Comparison of ENCODE assay signal across 12 cellular contexts in genomic region chr1:225825606-225826005, GRCh38. TPM values are rescaled to one million over a fixed set of nuclear protein-coding genes. Genes with fewer than 3 reads are reported as not detected.
DNase-seq lines count a peak whose midpoint lies in the region; ATAC-seq, FAIRE-seq and TF ChIP-seq lines count a peak whose summit lies in the region.
"Had no signal": no experiment of that assay in that cellular context is flagged by ENCODE, and none has a peak within 500 bp of the region (broad histone marks: within the 10 kb centered on the region; RNA-seq: fewer than 3 reads in every experiment).

No MANE protein-coding gene starts in this region.

- H3K36me3 ChIP-seq in heart left ventricle, result peaks cover 0 to 34% (median 18%) of the 10 kb centered on the region in 9 donors
- H3K36me3 ChIP-seq in mucosa of stomach (ENCODE audit: control insufficient read depth, insufficient read depth, low read length), result no peaks in the 10 kb centered on the region
- H3K36me3 ChIP-seq in vagina, result peaks cover 0 to 20% of the 10 kb centered on the region in 2 donors

- TF ChIP-seq POLR2A in heart left ventricle (IDR thresholded peaks at IDR 0.05) (no peak), vagina (IDR thresholded peaks at IDR 0.05) (no peak)

- H3K36me3 Mint-ChIP-seq in brain, result peaks cover 18% of the 10 kb centered on the region
- H3K36me3 Mint-ChIP-seq: activated naive CD4-positive, alpha-beta T cell treated with anti-CD3 and anti-CD28 coated beads, Interleukin-2, amount 50 U/mL, for 24 hours had no signal

- no peaks in the 10 kb centered on the region for H3K9me3 Mint-ChIP-seq in brain
- H3K9me3 Mint-ChIP-seq: activated naive CD4-positive, alpha-beta T cell treated with anti-CD3 and anti-CD28 coated beads, Interleukin-2, amount 50 U/mL, for 24 hours had no signal

- H3K9me3 ChIP-seq in heart left ventricle (no peaks in the 10 kb centered on the region), mucosa of stomach (ENCODE audit: control insufficient read depth, low read length) (no peaks in the 10 kb centered on the region), vagina (no peaks in the 10 kb centered on the region)

- peak overlapping the region; percentile 50 to 87 (median 78) for H3K27ac Mint-ChIP-seq in brain
- H3K27ac Mint-ChIP-seq: activated naive CD4-positive, alpha-beta T cell treated with anti-CD3 and anti-CD28 coated beads, Interleukin-2, amount 50 U/mL, for 24 hours had no signal

- H3K27me3 ChIP-seq in heart left ventricle (no peaks in the 10 kb centered on the region), mucosa of stomach (ENCODE audit: control insufficient read depth, insufficient read depth, low read length) (no peaks in the 10 kb centered on the region), vagina (no peaks in the 10 kb centered on the region)

- H3K27ac ChIP-seq in heart left ventricle (peak overlapping the region in 7 of 12 donors; percentile 7 to 48 (median 19)), vagina (peak overlapping the region; percentile 40)

- no peak for FAIRE-seq in HTR-8/SVneo (lab: Jason Lieb, UNC)
- FAIRE-seq: colon had no signal

- peak overlapping the region in 3 of 5 experiments; percentile 6 to 51 (median 25) for H3K4me3 Mint-ChIP-seq in brain
- H3K4me3 Mint-ChIP-seq: activated naive CD4-positive, alpha-beta T cell treated with anti-CD3 and anti-CD28 coated beads, Interleukin-2, amount 50 U/mL, for 24 hours had no signal

- ATAC-seq in heart left ventricle, result peak in 3 of 4 donors; percentile 40 to 56 (median 42)
- ATAC-seq in GM21717 (IDR thresholded peaks at IDR 0.05; ENCODE audit: unreplicated experiment), result no peak
- ATAC-seq in HG03159 (IDR thresholded peaks at IDR 0.05; ENCODE audit: unreplicated experiment), result no peak

- TF ChIP-seq CTCF in heart left ventricle (IDR thresholded peaks at IDR 0.05) (no peak), brain (conservative IDR thresholded peaks at IDR 0.05) (no peak), vagina (IDR thresholded peaks at IDR 0.05) (no peak)

- peak overlapping the region; percentile 13 for H3K9ac ChIP-seq in mucosa of stomach (ENCODE audit: low read length)

- no peaks in the 10 kb centered on the region for H3K27me3 Mint-ChIP-seq in brain
- H3K27me3 Mint-ChIP-seq: activated naive CD4-positive, alpha-beta T cell treated with anti-CD3 and anti-CD28 coated beads, Interleukin-2, amount 50 U/mL, for 24 hours had no signal

- H3K4me1 Mint-ChIP-seq in brain, result peaks cover 40% of the 10 kb centered on the region
- H3K4me1 Mint-ChIP-seq: activated naive CD4-positive, alpha-beta T cell treated with anti-CD3 and anti-CD28 coated beads, Interleukin-2, amount 50 U/mL, for 24 hours had no signal

- no peak overlapping the region for H3K4me3 ChIP-seq in heart left ventricle
- no peak overlapping the region for H3K4me3 ChIP-seq in mucosa of stomach (ENCODE audit: low read length)
- no peak overlapping the region for H3K4me3 ChIP-seq in vagina

- 51 to 68% (median 56%) methylated on average over 7 of the region's 7 CpGs for WGBS in heart left ventricle, 4 donors

- DNase-seq in heart left ventricle (no peak), cardiac septum (ENCODE audit: low spot score) (no peak), vagina (ENCODE audit: extremely low spot score in 2 of 2) (no peak), HTR-8/SVneo (ENCODE audit: insufficient read length, low spot score) (no peak)
- DNase-seq: NCI-H1694 treated with DMSO at 0.1 percent for 48 hours, T-helper 9 cell had no signal

- H3K4me1 ChIP-seq in heart left ventricle (peaks cover 3 to 52% (median 34%) of the 10 kb centered on the region in 12 donors), mucosa of stomach (ENCODE audit: control insufficient read depth, insufficient read depth, low read length) (peaks cover 29% of the 10 kb centered on the region), vagina (peaks cover 66% of the 10 kb centered on the region)

- intact Hi-C loops in heart left ventricle (cut with DNase I) (no loop called here), cardiac septum (cut with DNase I) (no loop called here), vagina (cut with DNase I) (no loop called here)

RNA-seq across cellular contexts. Expression of gene EPHX1, which starts 15.7 kb away (rescaled TPM):
- 10 to 100 TPM; 29.0 to 96.8 (median 47.0) TPM for total RNA-seq in heart left ventricle
- polyA plus RNA-seq in heart left ventricle, result 10 to 100 TPM; 22.2 to 36.1 TPM
- 39.2 TPM for total RNA-seq in cardiac septum
- 238 TPM for polyA plus RNA-seq in brain (ENCODE audit: insufficient read depth, low read depth, low replicate concordance)
- total RNA-seq in vagina, result 142 TPM

RNA-seq across cellular contexts. Expression of gene SRP9, which starts 48.0 kb away (rescaled TPM):
- total RNA-seq in heart left ventricle, result 100 to 1,000 TPM; 151 to 187 (median 171) TPM
- polyA plus RNA-seq in heart left ventricle, result 100 to 1,000 TPM; 147 to 211 TPM
- 182 TPM for total RNA-seq in cardiac septum
- 251 TPM for polyA plus RNA-seq in brain (ENCODE audit: insufficient read depth, low read depth, low replicate concordance)
- 120 TPM for total RNA-seq in vagina

RNA-seq across cellular contexts. Expression of gene TMEM63A, which starts 56.6 kb away (rescaled TPM):
- total RNA-seq in heart left ventricle (10 to 100 TPM; 14.4 to 42.7 (median 25.3) TPM), cardiac septum (21.4 TPM), vagina (38.1 TPM)
- polyA plus RNA-seq in heart left ventricle (10 to 100 TPM; 13.7 to 37.3 TPM), brain (ENCODE audit: insufficient read depth, low read depth, low replicate concordance) (34.6 TPM)

Comparison
In these comparisons a context has a peak if more than half of its experiments do, and no peak if none do; other contexts are left out.
1. ATAC-seq: peak in heart left ventricle (3 of 4); none in GM21717 (single experiment) and HG03159 (single experiment).